In the genomic region with DNA sequence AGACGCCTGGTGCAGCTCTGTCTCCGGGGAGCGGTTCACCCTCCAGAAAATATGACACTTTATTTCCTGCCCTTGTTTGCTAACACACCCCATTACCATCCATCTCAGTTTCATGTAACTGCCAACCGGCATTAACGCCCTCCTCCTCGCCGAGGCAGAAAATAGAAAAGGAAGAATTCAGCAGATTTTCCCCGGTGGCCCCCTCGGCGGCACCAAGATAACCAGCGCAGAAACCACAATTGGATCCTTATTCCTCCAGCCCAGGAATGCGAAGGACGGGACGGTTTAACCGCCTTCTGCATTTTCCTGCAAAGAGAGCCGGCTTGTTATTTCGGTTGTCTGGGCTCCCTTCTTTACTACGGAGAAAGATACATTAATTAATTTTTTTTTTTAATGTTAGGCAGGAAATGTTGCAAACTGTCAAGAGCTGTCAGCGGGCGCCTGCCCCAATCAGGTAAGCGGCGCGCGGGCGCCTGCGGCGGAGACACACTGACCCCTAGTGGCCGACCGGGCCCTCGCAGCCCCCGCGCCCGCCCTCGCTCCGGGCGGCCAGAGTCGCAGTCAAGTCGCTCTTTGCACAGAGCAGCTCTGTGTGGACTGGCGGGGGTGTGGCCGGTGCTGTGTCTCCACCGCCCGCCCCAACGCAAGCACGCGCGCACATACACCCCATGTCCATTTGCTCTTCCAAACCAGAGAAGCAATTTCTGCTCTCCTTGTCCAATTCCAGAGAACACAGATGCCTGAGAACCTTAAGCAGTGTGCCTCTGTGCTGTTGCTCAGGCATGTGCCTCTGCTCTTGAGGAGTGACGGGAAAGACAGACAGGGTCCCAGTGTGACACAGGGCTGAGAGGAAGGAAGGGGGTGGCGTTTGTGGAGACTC, we compare ENCODE assay signal across 8 cellular contexts. TPM values are rescaled to one million over a fixed set of nuclear protein-coding genes. Genes with fewer than 3 reads are reported as not detected.
DNase-seq lines count a peak whose midpoint lies in the region; ATAC-seq and TF ChIP-seq lines count a peak whose summit lies in the region.

No MANE protein-coding gene starts in this region.

- peak overlapping the region; percentile 37 for H3K27ac Mint-ChIP-seq in chondrocyte (ENCODE audit: unreplicated experiment)

- no peaks in the 10 kb centered on the region for H3K9me3 Mint-ChIP-seq in chondrocyte (ENCODE audit: low read depth)

- no peaks in the 10 kb centered on the region for H3K36me3 Mint-ChIP-seq in chondrocyte (ENCODE audit: low read depth)

- peaks cover 20% of the 10 kb centered on the region for H3K27me3 Mint-ChIP-seq in chondrocyte (ENCODE audit: low read depth)

- peak; percentile 96 for ATAC-seq in GM19023 (IDR thresholded peaks at IDR 0.05; ENCODE audit: unreplicated experiment)
- ATAC-seq in HG03175 (IDR thresholded peaks at IDR 0.05; ENCODE audit: unreplicated experiment) = peak; percentile 93
- ATAC-seq in left lobe of liver = peak; percentile 100

- TF ChIP-seq CTCF in chondrocyte (IDR thresholded peaks at IDR 0.05) = peak; percentile 100

- H3K4me1 Mint-ChIP-seq in chondrocyte (ENCODE audit: low read depth) = peaks cover 10% of the 10 kb centered on the region

- peak; percentile 77 to 78 for DNase-seq in AML-193 (lab: John Stamatoyannopoulos, UW)
- DNase-seq in NCI-H226 = peak; percentile 26
- peak; percentile 81 for DNase-seq in activated CD4-positive, alpha-beta T cell treated with anti-CD3 and anti-CD28 coated beads for 1 hour
- DNase-seq in chondrocyte (ENCODE audit: low spot score) = no peak
- DNase-seq in left lobe of liver (ENCODE audit: low spot score) = peak; percentile 84
- DNase-seq in stimulated activated CD4-positive, alpha-beta T cell treated with anti-CD3 and anti-CD28 coated beads, Interleukin-2, amount 100 ng/mL, for 4 hours (ENCODE audit: low read depth) = peak; percentile 73

- H3K4me3 Mint-ChIP-seq in chondrocyte (ENCODE audit: unreplicated experiment) = peak overlapping the region; percentile 77

RNA-seq across cellular contexts. Expression of gene C17orf67, which starts 53.6 kb away (rescaled TPM):
- total RNA-seq in chondrocyte (1.5 to 1.8 TPM (median 1.6 TPM) in 3 replicates), left lobe of liver (1.9 TPM)

RNA-seq across cellular contexts. Expression of gene DGKE, which starts 53.8 kb away (rescaled TPM):
- total RNA-seq in chondrocyte = 3.6 to 6.8 TPM (median 4.3 TPM) in 3 replicates
- 4.0 TPM for total RNA-seq in left lobe of liver
